In genomic region chr11:14253437-14253836, GRCh38 we compare ENCODE assay signal across 27 cellular contexts.
DNase-seq lines count a peak whose midpoint lies in the region; ATAC-seq and TF ChIP-seq lines count a peak whose summit lies in the region.
"Had no signal": no experiment of that assay in that cellular context is flagged by ENCODE, and none has a peak within 500 bp of the region (broad histone marks: within the 10 kb centered on the region; RNA-seq: fewer than 3 reads in every experiment).

No MANE protein-coding gene starts in this region.

- H3K27ac Mint-ChIP-seq in stimulated activated memory B cell treated with anti-CD40 and anti-IgM and Interleukin-4, amounts not matched to agents 10 μg/mL and 1 μg/mL and 100 μg/mL, for 72 hours, result no peak overlapping the region
- H3K27ac Mint-ChIP-seq: activated CD8-positive, alpha-beta T cell treated with anti-CD3 and anti-CD28 coated beads, Interleukin-2, amount 10 ng/mL, durations not matched to agents 7 days and 5 days; activated naive CD4-positive, alpha-beta T cell treated with anti-CD3 and anti-CD28 coated beads for 36 hours; CD8-positive, alpha-beta T cell; dendritic cell treated with granulocyte-macrophage colony-stimulating factor and Interleukin-4, amounts not matched to agents 40 ng/mL and 50 ng/mL, for 4 days; natural killer cell treated with Interleukin-12 subunit alpha and Interleukin-12 subunit beta and Interleukin-15 and Interleukin-18, amount 100 ng/mL, for 72 hours; type B pancreatic cell had no signal

- no peak overlapping the region for H4K5ac ChIP-seq in IMR-90 (ENCODE audit: low read depth, low read length)

- POLR2A ChIA-PET in IMR-90 (lab: Charles Lee; ENCODE audit: unreplicated experiment), result no interaction called here

- H3K9me1 ChIP-seq in IMR-90 (ENCODE audit: insufficient read depth, low read length), result no peaks in the 10 kb centered on the region

- H3K27ac ChIP-seq in heart left ventricle, result no peak overlapping the region
- H3K27ac ChIP-seq in IMR-90 (ENCODE audit: insufficient read depth, low read length), result peak overlapping the region; percentile 46; the same call in 1 of the 2 replicates
- peak overlapping the region; percentile 34 for H3K27ac ChIP-seq in upper lobe of right lung
- H3K27ac ChIP-seq in neuronal stem cell (replicated peaks; ENCODE audit: low read length), result no peak overlapping the region
- peak overlapping the region in 2 of 4 donors; percentile 6 to 69 for H3K27ac ChIP-seq in upper lobe of left lung
- H3K27ac ChIP-seq: esophagus muscularis mucosa, Peyer's patch, WERI-Rb-1 had no signal

- H3K18ac ChIP-seq in IMR-90 (ENCODE audit: low read depth, low read length) (no peak overlapping the region), neuronal stem cell (ENCODE audit: low read length) (no peak overlapping the region)

- peaks cover 0 to 18% (median 2%) of the 10 kb centered on the region in 12 donors for H3K4me1 ChIP-seq in heart left ventricle
- peaks cover 9% of the 10 kb centered on the region for H3K4me1 ChIP-seq in IMR-90 (ENCODE audit: control insufficient read depth, insufficient read depth, low read length)
- peaks cover 29% of the 10 kb centered on the region for H3K4me1 ChIP-seq in upper lobe of right lung
- H3K4me1 ChIP-seq in neuronal stem cell (ENCODE audit: control insufficient read depth in 2 of 2, insufficient read depth in 1 of 2, low read depth in 1 of 2, low read length in 2 of 2), result peaks cover 2 to 8% of the 10 kb centered on the region in 2 donors
- H3K4me1 ChIP-seq in upper lobe of left lung, result peaks cover 7 to 26% (median 13%) of the 10 kb centered on the region in 4 donors
- H3K4me1 ChIP-seq: BE2C had no signal

- in situ Hi-C loops in IMR-90 (cut with MboI; ENCODE audit: low sequenced_read_pairs), result loop anchor here (25.0 kb wide), 1 partner anchor 634 kb away; the partner anchor contains the start of gene CYP2R1

- TF ChIP-seq EP300 in upper lobe of left lung (IDR thresholded peaks at IDR 0.05), result no peak

- H2AFZ ChIP-seq in IMR-90 (replicated peaks; ENCODE audit: low read length, poor library complexity) (no peak overlapping the region), neuronal stem cell (ENCODE audit: low read length) (no peak overlapping the region)

- CTCF ChIA-PET in IMR-90 (lab: Yijun Ruan, JAX), result interaction anchor here (1.2 kb wide), 1 partner anchor 481 kb away, joined by 3 read pairs; no protein-coding TSS in a partner anchor

- no peak overlapping the region for H4K8ac ChIP-seq in IMR-90 (ENCODE audit: low read depth in 2 of 2, low read length in 2 of 2)
- H4K8ac ChIP-seq in neuronal stem cell (ENCODE audit: low read depth, low read length), result no peak overlapping the region

- H3K36me3 ChIP-seq in heart left ventricle (peaks cover 0 to 3% (median 0%) of the 10 kb centered on the region in 9 donors), IMR-90 (ENCODE audit: control insufficient read depth, insufficient read depth, low read length) (no peaks in the 10 kb centered on the region), upper lobe of right lung (no peaks in the 10 kb centered on the region), neuronal stem cell (replicated peaks in 1 of 2; ENCODE audit: control insufficient read depth in 2 of 2, insufficient read depth in 2 of 2, low read length in 2 of 2) (no peaks in the 10 kb centered on the region), upper lobe of left lung (no peaks in the 10 kb centered on the region)
- H3K36me3 ChIP-seq: adrenal gland, BE2C, esophagus muscularis mucosa, WERI-Rb-1 had no signal

- DNase-seq in heart left ventricle, result no peak
- DNase-seq in Right ventricle myocardium inferior (ENCODE audit: missing footprints), result no peak
- DNase-seq in IMR-90, result no peak
- peak; percentile 18 for DNase-seq in choroid plexus epithelial cell (ENCODE audit: low read depth)
- no peak for DNase-seq in upper lobe of right lung
- no peak for DNase-seq in neuronal stem cell (ENCODE audit: low spot score)
- DNase-seq in upper lobe of left lung, result no peak
- DNase-seq: activated CD4-positive, alpha-beta T cell treated with anti-CD3 and anti-CD28 coated beads for 4 hours; activated CD8-positive, alpha-beta T cell treated with anti-CD3 and anti-CD28 coated beads, Interleukin-2, amount 10 ng/mL, durations not matched to agents 7 days and 5 days; activated naive CD4-positive, alpha-beta T cell treated with anti-CD3 and anti-CD28 coated beads for 36 hours; BE2C; CD8-positive, alpha-beta T cell; EL; Kasumi-1; NCI-H1930; NCI-H526; Peyer's patch; stimulated activated CD4-positive, alpha-beta T cell treated with anti-CD3 and anti-CD28 coated beads, Interleukin-15, amount 100 ng/mL, for 24 hours; stimulated activated CD4-positive, alpha-beta T cell treated with anti-CD3 and anti-CD28 coated beads, Interleukin-4, amount 100 ng/mL, for 4 hours; WERI-Rb-1 had no signal

- TF ChIP-seq POLR2A in heart left ventricle (IDR thresholded peaks at IDR 0.05), result no peak
- no peak for TF ChIP-seq POLR2A in IMR-90 (IDR thresholded peaks at IDR 0.05; ENCODE audit: low read depth, low read length)
- no peak for TF ChIP-seq POLR2A in upper lobe of left lung (IDR thresholded peaks at IDR 0.05)

- no peaks in the 10 kb centered on the region for H3K9me3 Mint-ChIP-seq in stimulated activated memory B cell treated with anti-CD40 and anti-IgM and Interleukin-4, amounts not matched to agents 10 μg/mL and 1 μg/mL and 100 μg/mL, for 72 hours
- H3K9me3 Mint-ChIP-seq: activated naive CD4-positive, alpha-beta T cell treated with anti-CD3 and anti-CD28 coated beads for 36 hours; CD8-positive, alpha-beta T cell; central memory CD8-positive, alpha-beta T cell; dendritic cell treated with granulocyte-macrophage colony-stimulating factor and Interleukin-4, amounts not matched to agents 40 ng/mL and 50 ng/mL, for 4 days; natural killer cell treated with Interleukin-12 subunit alpha and Interleukin-12 subunit beta and Interleukin-15 and Interleukin-18, amount 100 ng/mL, for 72 hours; type B pancreatic cell had no signal

- H4K20me1 ChIP-seq in IMR-90 (ENCODE audit: insufficient read depth, low read length), result no peaks in the 10 kb centered on the region

- peaks cover 12% of the 10 kb centered on the region for H3K27me3 Mint-ChIP-seq in stimulated activated memory B cell treated with anti-CD40 and anti-IgM and Interleukin-4, amounts not matched to agents 10 μg/mL and 1 μg/mL and 100 μg/mL, for 72 hours

- BruUV-seq in IMR-90 (replicated peaks; lab: Mats Ljungman, UMichigan), result no TSS peak

- H3K9me3 ChIP-seq in heart left ventricle (no peaks in the 10 kb centered on the region), IMR-90 (ENCODE audit: control insufficient read depth, insufficient read depth, low read length) (no peaks in the 10 kb centered on the region), upper lobe of right lung (no peaks in the 10 kb centered on the region), neuronal stem cell (replicated peaks in 1 of 2; ENCODE audit: control insufficient read depth in 2 of 2, insufficient read depth in 1 of 2, low read depth in 1 of 2, low read length in 2 of 2) (no peaks in the 10 kb centered on the region), upper lobe of left lung (no peaks in the 10 kb centered on the region)
- H3K9me3 ChIP-seq: adrenal gland, BE2C, esophagus muscularis mucosa, Peyer's patch had no signal

- H3K14ac ChIP-seq in IMR-90 (replicated peaks; ENCODE audit: low read depth, low read length) (no peak overlapping the region), neuronal stem cell (ENCODE audit: low read length) (no peak overlapping the region)

- intact Hi-C loops in heart left ventricle (cut with DNase I) (loop anchor here in 1 of 10 donors (5.0 kb wide), 1 partner anchor 481 kb away; no protein-coding TSS in a partner anchor), Right ventricle myocardium inferior (cut with DNase I) (no loop called here), IMR-90 (cut with micrococcal nuclease) (no loop called here), upper lobe of right lung (cut with DNase I) (no loop called here)

- H2AK5ac ChIP-seq in IMR-90 (ENCODE audit: low read depth, low read length) (no peak overlapping the region), neuronal stem cell (ENCODE audit: low read depth, low read length) (no peak overlapping the region)

- H3K4ac ChIP-seq in IMR-90 (ENCODE audit: low read depth, low read length) (no peak overlapping the region), neuronal stem cell (ENCODE audit: low read length) (no peak overlapping the region)

- no peak for TF ChIP-seq CTCF in heart left ventricle (IDR thresholded peaks at IDR 0.05)
- TF ChIP-seq CTCF in IMR-90 (conservative IDR thresholded peaks at IDR 0.05; ENCODE audit: low read depth, low read length), result no peak
- TF ChIP-seq CTCF in choroid plexus epithelial cell (conservative IDR thresholded peaks at IDR 0.05; ENCODE audit: low read depth, low read length), result no peak
- no peak for TF ChIP-seq CTCF in upper lobe of right lung (IDR thresholded peaks at IDR 0.05)
- no peak for TF ChIP-seq CTCF in upper lobe of left lung (IDR thresholded peaks at IDR 0.05)

- H3K9ac ChIP-seq in IMR-90 (ENCODE audit: low read depth, low read length) (no peak overlapping the region), neuronal stem cell (ENCODE audit: low read depth, low read length, poor library complexity) (no peak overlapping the region)

- H2BK12ac ChIP-seq in neuronal stem cell (ENCODE audit: low read length), result no peak overlapping the region

- TF ChIP-seq RAD21 in IMR-90 (IDR thresholded peaks at IDR 0.05; ENCODE audit: low read length), result no peak

- dilution Hi-C loops in IMR-90 (cut with HindIII; ENCODE audit: low sequenced_read_pairs, unreplicated experiment), result no loop called here

- H3K4me3 ChIP-seq in heart left ventricle, result no peak overlapping the region
- no peak overlapping the region for H3K4me3 ChIP-seq in IMR-90 (ENCODE audit: insufficient read depth, low read depth, low read length)
- no peak overlapping the region for H3K4me3 ChIP-seq in choroid plexus epithelial cell (ENCODE audit: low read depth, low read length)
- no peak overlapping the region for H3K4me3 ChIP-seq in upper lobe of right lung
- H3K4me3 ChIP-seq in neuronal stem cell (ENCODE audit: low read length in 2 of 2), result no peak overlapping the region
- H3K4me3 ChIP-seq in upper lobe of left lung, result no peak overlapping the region
- H3K4me3 ChIP-seq: adrenal gland, esophagus muscularis mucosa, Peyer's patch had no signal

- no peaks in the 10 kb centered on the region for H3K36me3 Mint-ChIP-seq in stimulated activated memory B cell treated with anti-CD40 and anti-IgM and Interleukin-4, amounts not matched to agents 10 μg/mL and 1 μg/mL and 100 μg/mL, for 72 hours
- H3K36me3 Mint-ChIP-seq: natural killer cell treated with Interleukin-12 subunit alpha and Interleukin-12 subunit beta and Interleukin-15 and Interleukin-18, amount 100 ng/mL, for 72 hours had no signal

- no peak overlapping the region for H2BK120ac ChIP-seq in IMR-90 (ENCODE audit: low read depth, low read length)
- no peak overlapping the region for H2BK120ac ChIP-seq in neuronal stem cell (ENCODE audit: low read depth, low read length)

- no peak overlapping the region for H2BK20ac ChIP-seq in IMR-90 (ENCODE audit: low read depth, low read length)

- ATAC-seq in heart left ventricle, result peak in 3 of 4 donors; percentile 23 to 34 (median 31)
- ATAC-seq in Right ventricle myocardium inferior, result no peak
- peak; percentile 2 for ATAC-seq in IMR-90 (ENCODE audit: low read depth)
- peak; percentile 12 for ATAC-seq in upper lobe of right lung
- no peak for ATAC-seq in upper lobe of left lung (ENCODE audit: low FRiP score in 2 of 2)
- ATAC-seq in stimulated activated memory B cell treated with anti-CD40 and anti-IgM and Interleukin-4, amounts not matched to agents 10 μg/mL and 1 μg/mL and 100 μg/mL, for 72 hours, result no peak
- ATAC-seq: activated CD8-positive, alpha-beta T cell treated with anti-CD3 and anti-CD28 coated beads, Interleukin-2, amount 10 ng/mL, durations not matched to agents 7 days and 5 days; CD8-positive, alpha-beta T cell had no signal

- H3K79me1 ChIP-seq in IMR-90 (ENCODE audit: low read depth in 1 of 2, low read length in 2 of 2) (no peaks in the 10 kb centered on the region), neuronal stem cell (ENCODE audit: low read depth, low read length) (no peaks in the 10 kb centered on the region)

- H2AK9ac ChIP-seq in IMR-90 (replicated peaks; ENCODE audit: low read depth, low read length, poor library complexity), result no peak overlapping the region

- H3K4me2 ChIP-seq in IMR-90 (ENCODE audit: low read depth, low read length) (peak overlapping the region; percentile 13; the same call in 1 of the 2 replicates), neuronal stem cell (ENCODE audit: insufficient read depth, low read length, poor library complexity, severe bottlenecking) (no peak overlapping the region)

- peaks cover 10% of the 10 kb centered on the region for H3K4me1 Mint-ChIP-seq in stimulated activated memory B cell treated with anti-CD40 and anti-IgM and Interleukin-4, amounts not matched to agents 10 μg/mL and 1 μg/mL and 100 μg/mL, for 72 hours

- WGBS in heart left ventricle, 4 donors, result 11 to 32% (median 15%) methylated on average over 1 of the region's 1 CpG
- 27% methylated on average over 1 of the region's 1 CpG; no CpG with 5 or more reads in 1 of the 2 experiments for WGBS in IMR-90 (ENCODE audit: extremely low coverage in 2 of 2, insufficient read length in 1 of 2), 2 experiments
- no CpG with 5 or more reads among the region's 1 CpG for WGBS in neuronal stem cell (ENCODE audit: extremely low coverage in 2 of 2, insufficient read length in 2 of 2, insufficient replicate concordance in 1 of 2), 2 donors
- 50 to 57% methylated on average over 1 of the region's 1 CpG for WGBS in upper lobe of left lung, 2 donors

- H2BK15ac ChIP-seq in IMR-90 (ENCODE audit: low read depth, low read length) (no peak overlapping the region), neuronal stem cell (ENCODE audit: low read length) (no peak overlapping the region)

- H4K91ac ChIP-seq in IMR-90 (ENCODE audit: insufficient read depth, low read depth, low read length), result no peak overlapping the region
- H4K91ac ChIP-seq in neuronal stem cell (ENCODE audit: low read depth, low read length, poor library complexity), result no peak overlapping the region

- H2BK5ac ChIP-seq in IMR-90 (ENCODE audit: low read depth, low read length, poor library complexity, severe bottlenecking) (no peak overlapping the region), neuronal stem cell (ENCODE audit: low read length) (no peak overlapping the region)

- no peak overlapping the region for H3K4me3 Mint-ChIP-seq in stimulated activated memory B cell treated with anti-CD40 and anti-IgM and Interleukin-4, amounts not matched to agents 10 μg/mL and 1 μg/mL and 100 μg/mL, for 72 hours
- H3K4me3 Mint-ChIP-seq: activated CD8-positive, alpha-beta T cell treated with anti-CD3 and anti-CD28 coated beads, Interleukin-2, amount 10 ng/mL, durations not matched to agents 7 days and 5 days; activated naive CD4-positive, alpha-beta T cell treated with anti-CD3 and anti-CD28 coated beads for 36 hours; CD8-positive, alpha-beta T cell; central memory CD8-positive, alpha-beta T cell; dendritic cell treated with granulocyte-macrophage colony-stimulating factor and Interleukin-4, amounts not matched to agents 40 ng/mL and 50 ng/mL, for 4 days; natural killer cell treated with Interleukin-12 subunit alpha and Interleukin-12 subunit beta and Interleukin-15 and Interleukin-18, amount 100 ng/mL, for 72 hours; type B pancreatic cell had no signal

- no peak overlapping the region for H3K56ac ChIP-seq in IMR-90 (ENCODE audit: extremely low read depth, insufficient read depth, low read length)

- peaks cover 0 to 37% (median 0%) of the 10 kb centered on the region in 9 donors for H3K27me3 ChIP-seq in heart left ventricle
- peaks cover 33% of the 10 kb centered on the region for H3K27me3 ChIP-seq in IMR-90 (ENCODE audit: control insufficient read depth, insufficient read depth, low read length)
- peaks cover 5% of the 10 kb centered on the region for H3K27me3 ChIP-seq in upper lobe of right lung
- peaks cover 0 to 26% (median 0%) of the 10 kb centered on the region in 3 experiments for H3K27me3 ChIP-seq in neuronal stem cell (ENCODE audit: control insufficient read depth in 3 of 3, insufficient read depth in 3 of 3, low read depth in 1 of 3, low read length in 3 of 3)
- H3K27me3 ChIP-seq in upper lobe of left lung, result no peaks in the 10 kb centered on the region
- H3K27me3 ChIP-seq: adrenal gland, BE2C, Peyer's patch had no signal

- H3K23ac ChIP-seq in IMR-90 (ENCODE audit: low read depth, low read length) (no peak overlapping the region), neuronal stem cell (ENCODE audit: low read depth, low read length, poor library complexity) (no peak overlapping the region)

Comparison
In these comparisons a context has a peak if more than half of its experiments do, and no peak if none do; other contexts are left out.
1. ATAC-seq: peak in heart left ventricle (3 of 4), IMR-90 (single experiment) and upper lobe of right lung (single experiment); none in Right ventricle myocardium inferior (single experiment), upper lobe of left lung (0 of 2) and stimulated activated memory B cell treated with anti-CD40 and anti-IgM and Interleukin-4, amounts not matched to agents 10 μg/mL and 1 μg/mL and 100 μg/mL, for 72 hours (single experiment).
2. H3K27ac ChIP-seq: peak in IMR-90 (single experiment) and upper lobe of right lung (single experiment); none in heart left ventricle (0 of 12) and neuronal stem cell (single experiment).